20 cellular contexts compared by ENCODE assay signal in the genomic region with DNA sequence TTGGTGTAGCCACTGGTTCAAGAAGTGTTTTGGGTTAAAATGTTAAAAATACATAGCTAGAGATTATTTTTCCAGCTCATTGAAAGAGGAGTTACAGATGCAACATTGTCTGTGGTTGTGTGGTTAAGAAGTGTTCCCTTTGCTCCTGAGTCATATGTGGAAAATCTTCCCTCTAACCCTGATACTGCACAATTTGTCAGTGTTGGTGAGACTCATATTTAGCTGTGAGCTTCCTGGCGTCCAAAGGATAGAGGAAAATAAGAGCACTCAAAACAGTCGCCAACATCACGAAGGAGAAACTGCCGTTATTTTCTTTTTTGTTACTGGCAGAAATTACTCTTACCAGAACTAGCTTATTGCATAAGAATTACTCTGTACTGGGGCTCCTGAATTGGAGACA.
DNase-seq lines count a peak whose midpoint lies in the region; ATAC-seq and TF ChIP-seq lines count a peak whose summit lies in the region.
"Had no signal": no experiment of that assay in that cellular context is flagged by ENCODE, and none has a peak within 500 bp of the region (broad histone marks: within the 10 kb centered on the region; RNA-seq: fewer than 3 reads in every experiment).

No MANE protein-coding gene starts in this region.

- no peak overlapping the region for H3K4me3 Mint-ChIP-seq in activated naive CD8-positive, alpha-beta T cell
- H3K4me3 Mint-ChIP-seq in activated naive CD8-positive, alpha-beta T cell treated with anti-CD3 and anti-CD28 coated beads, Interleukin-2, amount 50 U/mL, for 24 hours, result no peak overlapping the region
- H3K4me3 Mint-ChIP-seq: H9 had no signal

- peaks cover 28% of the 10 kb centered on the region for H3K4me1 Mint-ChIP-seq in activated naive CD8-positive, alpha-beta T cell (ENCODE audit: low read depth)
- no peaks in the 10 kb centered on the region for H3K4me1 Mint-ChIP-seq in activated naive CD8-positive, alpha-beta T cell treated with anti-CD3 and anti-CD28 coated beads, Interleukin-2, amount 50 U/mL, for 24 hours

- H3K4me1 ChIP-seq in Loucy (ENCODE audit: insufficient read depth, low read length, poor library complexity, severe bottlenecking) (peaks cover 91% of the 10 kb centered on the region), sigmoid colon (no peaks in the 10 kb centered on the region)

- TF ChIP-seq POLR2A in sigmoid colon (IDR thresholded peaks at IDR 0.05), result no peak

- no peak for TF ChIP-seq CTCF in Loucy (conservative IDR thresholded peaks at IDR 0.05; ENCODE audit: low read length)
- no peak for TF ChIP-seq CTCF in fibroblast of mammary gland (conservative IDR thresholded peaks at IDR 0.05; ENCODE audit: control insufficient read depth, insufficient read depth, low read depth, low read length)
- TF ChIP-seq CTCF in sigmoid colon (IDR thresholded peaks at IDR 0.05), result no peak

- no peaks in the 10 kb centered on the region for H3K36me3 Mint-ChIP-seq in activated naive CD8-positive, alpha-beta T cell
- H3K36me3 Mint-ChIP-seq in activated naive CD8-positive, alpha-beta T cell treated with anti-CD3 and anti-CD28 coated beads, Interleukin-2, amount 50 U/mL, for 24 hours (ENCODE audit: low read depth), result no peaks in the 10 kb centered on the region

- H3K36me3 ChIP-seq in Loucy (ENCODE audit: insufficient read depth, low read length) (no peaks in the 10 kb centered on the region), sigmoid colon (no peaks in the 10 kb centered on the region)
- H3K36me3 ChIP-seq: MG63 had no signal

- TF ChIP-seq EP300 in sigmoid colon (IDR thresholded peaks at IDR 0.05), result no peak

- no peaks in the 10 kb centered on the region for H3K9me2 ChIP-seq in Loucy (replicated peaks; ENCODE audit: low read depth, low read length)

- no peaks in the 10 kb centered on the region for H4K20me1 ChIP-seq in Loucy (ENCODE audit: insufficient read depth, low read length, poor library complexity, severe bottlenecking)

- H2AFZ ChIP-seq in Loucy (ENCODE audit: low read length), result no peak overlapping the region

- H3K27me3 Mint-ChIP-seq in activated naive CD8-positive, alpha-beta T cell, result peaks cover 2% of the 10 kb centered on the region
- H3K27me3 Mint-ChIP-seq in activated naive CD8-positive, alpha-beta T cell treated with anti-CD3 and anti-CD28 coated beads, Interleukin-2, amount 50 U/mL, for 24 hours, result no peaks in the 10 kb centered on the region

- 88 to 92% methylated on average over 4 of the region's 4 CpGs for WGBS in sigmoid colon, 2 donors

- no peaks in the 10 kb centered on the region for H3K27me3 ChIP-seq in Loucy (ENCODE audit: insufficient read depth, low read length, poor library complexity, severe bottlenecking)
- H3K27me3 ChIP-seq in sigmoid colon, result peaks cover 0 to 29% (median 6%) of the 10 kb centered on the region in 3 donors

- H3K9me3 ChIP-seq in Loucy (ENCODE audit: insufficient read depth, low read depth, low read length) (no peaks in the 10 kb centered on the region), sigmoid colon (peaks cover 0 to 4% (median 0%) of the 10 kb centered on the region in 4 donors)
- H3K9me3 ChIP-seq: MG63 had no signal

- H3K79me2 ChIP-seq in Loucy (ENCODE audit: insufficient read depth, low read length), result peaks cover 68% of the 10 kb centered on the region

- peak overlapping the region; percentile 82 for H3K4me3 ChIP-seq in Loucy (ENCODE audit: low read length, poor library complexity, severe bottlenecking)
- H3K4me3 ChIP-seq in fibroblast of mammary gland (ENCODE audit: control insufficient read depth, low read depth, low read length), result no peak overlapping the region
- no peak overlapping the region for H3K4me3 ChIP-seq in sigmoid colon
- H3K4me3 ChIP-seq: K562, MG63, SK-N-MC had no signal

- peak overlapping the region; percentile 91 for H3K9ac ChIP-seq in Loucy (ENCODE audit: low read depth, low read length, poor library complexity, severe bottlenecking)

- intact Hi-C loops in sigmoid colon (cut with DNase I), result no loop called here

- DNase-seq in activated naive CD8-positive, alpha-beta T cell treated with anti-CD3 and anti-CD28 coated beads, Interleukin-2, amount 50 U/mL, for 24 hours, result no peak
- DNase-seq in fibroblast of mammary gland (ENCODE audit: low read depth) (peak; percentile 48), C1 segment of cervical spinal cord (lab: John Stamatoyannopoulos, UW) (no peak), substantia nigra (lab: John Stamatoyannopoulos, UW) (no peak), sigmoid colon (no peak), AML-193 (lab: John Stamatoyannopoulos, UW) (no peak)
- DNase-seq: DMS79 treated with DMSO at 0.1 percent for 48 hours, H9, MG63, NCI-H1105, NCI-H187 treated with DMSO at 0.1 percent for 48 hours, NCI-H446 treated with DMSO at 0.1 percent for 48 hours, NCI-H748 treated with DMSO at 0.1 percent for 48 hours, PC-3, T-helper 1 cell had no signal

- no peaks in the 10 kb centered on the region for H3K9me3 Mint-ChIP-seq in activated naive CD8-positive, alpha-beta T cell (ENCODE audit: low read depth)
- H3K9me3 Mint-ChIP-seq in activated naive CD8-positive, alpha-beta T cell treated with anti-CD3 and anti-CD28 coated beads, Interleukin-2, amount 50 U/mL, for 24 hours, result no peaks in the 10 kb centered on the region

- ATAC-seq in activated naive CD8-positive, alpha-beta T cell treated with anti-CD3 and anti-CD28 coated beads, Interleukin-2, amount 50 U/mL, for 24 hours, result no peak
- ATAC-seq: K562, PC-3 had no signal

- peaks cover 10% of the 10 kb centered on the region; the same call in 1 of the 2 replicates for H3F3A ChIP-seq in Loucy (ENCODE audit: low read depth)

- H3K27ac Mint-ChIP-seq in activated naive CD8-positive, alpha-beta T cell, result peak overlapping the region; percentile 23
- H3K27ac Mint-ChIP-seq in activated naive CD8-positive, alpha-beta T cell treated with anti-CD3 and anti-CD28 coated beads, Interleukin-2, amount 50 U/mL, for 24 hours, result no peak overlapping the region
- H3K27ac Mint-ChIP-seq: H9 had no signal

- H3K27ac ChIP-seq in substantia nigra (ENCODE audit: low read depth, low read length, poor library complexity, severe bottlenecking) (no peak overlapping the region), sigmoid colon (no peak overlapping the region)
- H3K27ac ChIP-seq: 22Rv1, SK-N-MC had no signal

- H3K4me2 ChIP-seq in Loucy (ENCODE audit: low read depth, low read length, poor library complexity, severe bottlenecking), result peak overlapping the region; percentile 99
